Comparison of ENCODE assay signal across 9 cellular contexts in the genomic region with DNA sequence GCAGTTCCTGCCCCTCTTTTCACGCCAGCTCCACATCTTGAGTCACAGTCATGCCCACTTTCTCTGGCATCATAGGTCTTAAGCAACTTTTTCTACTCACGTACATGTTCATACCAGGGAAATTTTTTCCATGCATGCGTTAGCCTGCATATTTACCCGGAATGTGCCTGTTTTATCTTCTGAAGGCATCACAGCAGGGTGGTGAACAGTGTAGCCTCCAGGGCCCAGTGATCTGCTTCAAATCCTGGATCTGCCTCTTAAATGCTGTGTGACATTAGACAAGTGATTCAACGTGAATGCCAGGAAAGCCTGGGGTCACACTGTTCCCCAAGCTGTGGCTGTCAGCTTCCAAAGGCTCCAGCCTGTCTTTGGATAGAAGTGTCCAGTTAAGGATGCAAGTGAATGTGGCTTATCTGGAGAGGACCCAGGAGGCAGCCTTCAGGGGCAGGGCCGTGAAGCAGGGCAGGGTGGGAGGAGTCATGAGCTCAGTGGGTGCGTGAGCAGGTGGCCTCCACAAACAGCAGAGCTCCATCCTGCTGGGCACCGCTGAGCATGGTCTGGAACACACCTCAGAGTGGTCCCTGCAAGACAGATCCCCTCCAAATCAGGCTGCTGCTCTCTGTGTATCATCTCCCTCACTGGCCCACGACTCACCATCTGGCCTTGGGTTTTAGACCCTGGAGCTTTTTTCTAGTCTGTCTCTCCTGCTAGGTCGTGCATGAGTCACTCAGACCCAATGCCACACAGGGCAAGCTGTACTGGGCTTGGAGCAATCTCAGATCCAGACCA. TPM values are rescaled to one million over a fixed set of nuclear protein-coding genes. Genes with fewer than 3 reads are reported as not detected.
DNase-seq lines count a peak whose midpoint lies in the region; ATAC-seq and TF ChIP-seq lines count a peak whose summit lies in the region.
"Had no signal": no experiment of that assay in that cellular context is flagged by ENCODE, and none has a peak within 500 bp of the region (broad histone marks: within the 10 kb centered on the region; RNA-seq: fewer than 3 reads in every experiment).

No MANE protein-coding gene starts in this region.

- TF ChIP-seq CTCF in omental fat pad (IDR thresholded peaks at IDR 0.05): no peak

- in situ Hi-C loops in G401 (cut with HindIII; ENCODE audit: low sequenced_read_pairs): no loop called here
- in situ Hi-C loops in KBM-7 (cut with MboI; ENCODE audit: low pct_unique_long_range_greater_than_20kb, low sequenced_read_pairs): no loop called here

- DNase-seq in G401 (ENCODE audit: low spot score) (peak; percentile 91), NAMALWA (ENCODE audit: low spot score) (peak; percentile 25), cerebellar cortex (ENCODE audit: low spot score) (peak; percentile 88), omental fat pad (ENCODE audit: low spot score) (no peak), KBM-7 (no peak), H4 (ENCODE audit: low spot score) (no peak)
- DNase-seq in activated effector memory CD4-positive, alpha-beta T cell treated with anti-CD3 and anti-CD28 coated beads, Interleukin-2, amount 50 U/mL, for 16 hours: no peak
- DNase-seq: T-helper 9 cell had no signal

- ATAC-seq in omental fat pad (ENCODE audit: low FRiP score) (peak; percentile 30), HG02884 (IDR thresholded peaks at IDR 0.05; ENCODE audit: unreplicated experiment) (no peak)

RNA-seq across cellular contexts. Expression of a gene that starts 30.4 kb away (rescaled TPM):
- total RNA-seq in G401 (2014; rRNA removed; shearing (Covaris generic)): not detected in 2 replicates
- total RNA-seq in omental fat pad: 100 to 1,000 TPM in 3 of 4 donors, 10 to 100 TPM in 1; 43.8 to 227 (median 140) TPM
- not detected in 2 replicates for total RNA-seq in H4 (2014; rRNA removed; shearing (Covaris generic))

Comparison
In these comparisons a context has a peak if more than half of its experiments do, and no peak if none do; other contexts are left out.
1. DNase-seq: peak in G401 (single experiment), NAMALWA (single experiment) and cerebellar cortex (single experiment); none in omental fat pad (single experiment), activated effector memory CD4-positive, alpha-beta T cell treated with anti-CD3 and anti-CD28 coated beads, Interleukin-2, amount 50 U/mL, for 16 hours (single experiment), KBM-7 (single experiment) and H4 (single experiment).
2. RNA of a gene that starts 30.4 kb away (total RNA-seq): 43.8 to 227 TPM in omental fat pad; not detected in G401 and not detected in H4; every median in the first group is over 10 times any median in the second.